Comparison of ENCODE assay signal across 10 cellular contexts in genomic region chr9:96555567-96556386, GRCh38.
DNase-seq lines count a peak whose midpoint lies in the region; ATAC-seq, FAIRE-seq and TF ChIP-seq lines count a peak whose summit lies in the region.
"Had no signal": no experiment of that assay in that cellular context is flagged by ENCODE, and none has a peak within 500 bp of the region (broad histone marks: within the 10 kb centered on the region; RNA-seq: fewer than 3 reads in every experiment).

No MANE protein-coding gene starts in this region.

- no peaks in the 10 kb centered on the region for H4K20me1 ChIP-seq in BLaER1 treated with 17β-estradiol and CSF1 and Interleukin-3, amounts not matched to agents 10 nM and 100 nM
- no peaks in the 10 kb centered on the region for H4K20me1 ChIP-seq in fibroblast of lung (ENCODE audit: control insufficient read depth, extremely low read depth, insufficient read depth, low read length)

- DNase-seq in RCC 7860 (ENCODE audit: low spot score) (peak; percentile 26), fibroblast of lung (ENCODE audit: low read depth in 2 of 2) (peak; percentile 52), pons (ENCODE audit: low spot score) (peak; percentile 71), NCI-H526 treated with DMSO at 0.1 percent for 48 hours (lab: John Stamatoyannopoulos, UW) (no peak), ecto neural progenitor cell (ENCODE audit: low spot score) (no peak), islet precursor cell (no peak)
- DNase-seq: CD8-positive, alpha-beta T cell; NCI-H226 had no signal

- no peaks in the 10 kb centered on the region for H3K79me2 ChIP-seq in fibroblast of lung (ENCODE audit: control insufficient read depth, insufficient read depth, low read length)

- H2AFZ ChIP-seq in fibroblast of lung (ENCODE audit: low read length): no peak overlapping the region

- no peak for ATAC-seq in GM19351 (IDR thresholded peaks at IDR 0.05; ENCODE audit: unreplicated experiment)
- ATAC-seq: CD8-positive, alpha-beta T cell had no signal

- FAIRE-seq in RCC 7860 (lab: Jason Lieb, UNC): no peak

- H3K4me1 ChIP-seq in BLaER1 treated with 17β-estradiol and CSF1 and Interleukin-3, amounts not matched to agents 10 nM and 100 nM: peaks cover 0 to 35% (median 18%) of the 10 kb centered on the region in 10 experiments; a peak in 18 of 20 replicates
- peaks cover 24% of the 10 kb centered on the region for H3K4me1 ChIP-seq in fibroblast of lung (ENCODE audit: control insufficient read depth, extremely low read depth, insufficient read depth, low read length)

- H3K4me3 ChIP-seq in BLaER1 treated with 17β-estradiol and CSF1 and Interleukin-3, amounts not matched to agents 10 nM and 100 nM: no peak overlapping the region
- no peak overlapping the region for H3K4me3 ChIP-seq in fibroblast of lung (replicated peaks in 1 of 4; ENCODE audit: control extremely low read depth in 1 of 4, insufficient read depth in 1 of 4, low read depth in 3 of 4, low read length in 4 of 4)

- peak overlapping the region in 7 of 11 experiments; percentile 5 to 24 (median 11); a peak in 9 of 22 replicates for H3K27ac ChIP-seq in BLaER1 treated with 17β-estradiol and CSF1 and Interleukin-3, amounts not matched to agents 10 nM and 100 nM
- peak overlapping the region; percentile 75 for H3K27ac ChIP-seq in fibroblast of lung (ENCODE audit: insufficient read depth, low read length)

- no peaks in the 10 kb centered on the region for H3K27me3 ChIP-seq in BLaER1 treated with 17β-estradiol and CSF1 and Interleukin-3, amounts not matched to agents 10 nM and 100 nM
- H3K27me3 ChIP-seq in fibroblast of lung (ENCODE audit: control insufficient read depth, insufficient read depth, low read length): no peaks in the 10 kb centered on the region

- peak overlapping the region in 8 of 11 experiments; percentile 4 to 59 (median 41); a peak in 15 of 22 replicates for H3K4me2 ChIP-seq in BLaER1 treated with 17β-estradiol and CSF1 and Interleukin-3, amounts not matched to agents 10 nM and 100 nM
- H3K4me2 ChIP-seq in fibroblast of lung (ENCODE audit: extremely low read depth, insufficient read depth, low read length): peak overlapping the region; percentile 46

- no peak for TF ChIP-seq CTCF in fibroblast of lung (conservative IDR thresholded peaks at IDR 0.05 in 1 of 2, IDR thresholded peaks at IDR 0.05 in 1 of 2; ENCODE audit: low read depth in 1 of 2, low read length in 2 of 2)

- H3K36me3 ChIP-seq in BLaER1 treated with 17β-estradiol and CSF1 and Interleukin-3, amounts not matched to agents 10 nM and 100 nM: no peaks in the 10 kb centered on the region
- no peaks in the 10 kb centered on the region for H3K36me3 ChIP-seq in fibroblast of lung (ENCODE audit: control insufficient read depth, insufficient read depth, low read length)

- no peak overlapping the region; a peak in 1 of 22 replicates for H3K9ac ChIP-seq in BLaER1 treated with 17β-estradiol and CSF1 and Interleukin-3, amounts not matched to agents 10 nM and 100 nM
- H3K9ac ChIP-seq in fibroblast of lung (ENCODE audit: insufficient read depth, low read length): no peak overlapping the region

- no peaks in the 10 kb centered on the region; a peak in 1 of 22 replicates for H3K9me3 ChIP-seq in BLaER1 treated with 17β-estradiol and CSF1 and Interleukin-3, amounts not matched to agents 10 nM and 100 nM (replicated peaks in 1 of 11)
- H3K9me3 ChIP-seq in fibroblast of lung (ENCODE audit: control insufficient read depth, insufficient read depth, low read depth, low read length): no peaks in the 10 kb centered on the region

Comparison
In these comparisons a context has a peak if more than half of its experiments do, and no peak if none do; other contexts are left out.
1. DNase-seq: peak in RCC 7860 (single experiment), fibroblast of lung (2 of 2) and pons (single experiment); none in NCI-H526 treated with DMSO at 0.1 percent for 48 hours (single experiment), ecto neural progenitor cell (single experiment) and islet precursor cell (single experiment).